In the genomic region with DNA sequence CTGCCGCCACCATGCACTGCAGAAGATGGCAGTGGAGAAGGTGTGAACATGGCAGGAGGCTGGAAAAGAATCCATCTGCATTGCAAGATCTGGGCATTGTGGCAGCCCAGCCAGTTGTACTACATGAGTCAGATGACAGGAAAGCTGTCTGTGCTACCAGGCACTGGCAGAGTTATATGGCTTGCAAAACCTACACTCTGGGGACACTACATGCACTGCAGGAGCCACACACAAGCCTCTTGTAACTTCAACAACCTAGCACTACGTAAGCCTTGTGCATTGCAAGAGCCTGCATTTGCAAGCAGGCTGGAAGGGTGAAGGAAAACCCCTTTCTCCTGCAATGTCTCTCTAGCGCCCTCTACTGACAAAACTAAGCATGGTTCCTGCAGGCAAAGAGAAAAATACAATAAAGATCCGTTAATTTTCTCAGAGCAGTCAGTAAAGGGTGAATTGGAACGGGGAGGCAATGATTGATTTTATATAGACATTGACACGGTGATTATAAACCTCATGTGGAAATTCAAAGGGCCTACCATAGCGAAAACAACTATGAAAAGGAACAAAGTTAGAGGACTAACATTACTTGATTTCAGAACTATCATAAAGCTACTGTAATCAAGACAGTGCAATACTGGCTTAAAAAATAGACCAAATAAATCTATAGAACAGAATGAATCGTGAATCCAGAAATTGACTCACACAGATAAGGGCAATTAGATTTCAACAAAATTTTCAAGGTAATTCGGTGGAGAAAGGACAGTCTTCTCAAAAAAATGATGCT, we compare ENCODE assay signal across 8 cellular contexts. TPM values are rescaled to one million over a fixed set of nuclear protein-coding genes. Genes with fewer than 3 reads are reported as not detected.
A peak's percentile ranks its signal among the peaks of the same experiment; 100 is the strongest.
DNase-seq lines count a peak whose midpoint lies in the region; ATAC-seq, FAIRE-seq and TF ChIP-seq lines count a peak whose summit lies in the region.

No MANE protein-coding gene starts in this region.

- peak; percentile 54 to 66 (median 59) for DNase-seq in CD4-positive, alpha-beta memory T cell
- DNase-seq in NCI-H526 (lab: John Stamatoyannopoulos, UW) = peak; percentile 82 to 91
- peak; percentile 61 for DNase-seq in activated CD4-positive, alpha-beta memory T cell treated with anti-CD3 and anti-CD28 coated beads for 36 hours
- DNase-seq in mucosa of gallbladder (ENCODE audit: low spot score) = peak; percentile 47
- no peak for DNase-seq in thoracic aorta (ENCODE audit: low spot score)

- H3K27me3 ChIP-seq in CD4-positive, alpha-beta memory T cell (ENCODE audit: insufficient read depth, low read length) = no peaks in the 10 kb centered on the region
- no peaks in the 10 kb centered on the region for H3K27me3 ChIP-seq in thoracic aorta (replicated peaks; ENCODE audit: insufficient read depth)

- peaks cover 7 to 14% of the 10 kb centered on the region in 2 donors for H3K27me3 Mint-ChIP-seq in CD4-positive, alpha-beta memory T cell
- peaks cover 8% of the 10 kb centered on the region for H3K27me3 Mint-ChIP-seq in activated CD4-positive, alpha-beta memory T cell treated with anti-CD3 and anti-CD28 coated beads for 36 hours

- no peaks in the 10 kb centered on the region for H3K36me3 Mint-ChIP-seq in CD4-positive, alpha-beta memory T cell
- H3K36me3 Mint-ChIP-seq in activated CD4-positive, alpha-beta memory T cell treated with anti-CD3 and anti-CD28 coated beads for 36 hours = no peaks in the 10 kb centered on the region

- intact Hi-C loops in CD4-positive, alpha-beta memory T cell (cut with micrococcal nuclease) = loop anchor here (1.0 to 5.0 kb wide), 4 partner anchors 119 to 767 kb away; no protein-coding TSS in a partner anchor
- intact Hi-C loops in activated CD4-positive, alpha-beta memory T cell treated with anti-CD3 and anti-CD28 coated beads for 36 hours (cut with micrococcal nuclease) = loop anchor here (5.0 to 10.0 kb wide), 5 partner anchors 119 to 769 kb away; no protein-coding TSS in a partner anchor

- ATAC-seq in GM19043 (IDR thresholded peaks at IDR 0.05; ENCODE audit: low read depth, unreplicated experiment) = peak; percentile 82
- ATAC-seq in HG03175 (IDR thresholded peaks at IDR 0.05; ENCODE audit: unreplicated experiment) = peak; percentile 66
- peak; percentile 84 for ATAC-seq in thoracic aorta (ENCODE audit: insufficient number of reproducible peaks, low FRiP score, low read depth)

- no peaks in the 10 kb centered on the region for H3K36me3 ChIP-seq in CD4-positive, alpha-beta memory T cell (ENCODE audit: insufficient read depth, low read length)
- H3K36me3 ChIP-seq in thoracic aorta = peaks cover under 1% of the 10 kb centered on the region

- no peak overlapping the region for H3K4me3 ChIP-seq in CD4-positive, alpha-beta memory T cell (ENCODE audit: low read length in 2 of 2)
- H3K4me3 ChIP-seq in thoracic aorta = no peak overlapping the region

- CTCF ChIA-PET in CD4-positive, alpha-beta memory T cell (lab: Charles Lee; ENCODE audit: partially characterized antibody) = interaction anchor here (0.8 to 3.0 kb wide), 19 partner anchors 8 to 769 kb away, joined by 3 to 19 read pairs (median 4); no protein-coding TSS in a partner anchor
- CTCF ChIA-PET in activated CD4-positive, alpha-beta memory T cell treated with anti-CD3 and anti-CD28 coated beads for 36 hours (lab: Charles Lee) = interaction anchor here (0.6 to 2.1 kb wide), 21 partner anchors 8 to 903 kb away, joined by 3 to 12 read pairs (median 4); no protein-coding TSS in a partner anchor

- H3K4me1 Mint-ChIP-seq in CD4-positive, alpha-beta memory T cell = peaks cover 9 to 18% (median 15%) of the 10 kb centered on the region in 4 donors
- peaks cover 10% of the 10 kb centered on the region for H3K4me1 Mint-ChIP-seq in activated CD4-positive, alpha-beta memory T cell treated with anti-CD3 and anti-CD28 coated beads for 36 hours (ENCODE audit: low read depth)

- H3K4me3 Mint-ChIP-seq in CD4-positive, alpha-beta memory T cell = no peak overlapping the region
- no peak overlapping the region for H3K4me3 Mint-ChIP-seq in activated CD4-positive, alpha-beta memory T cell treated with anti-CD3 and anti-CD28 coated beads for 36 hours

- no peaks in the 10 kb centered on the region for H3K4me1 ChIP-seq in CD4-positive, alpha-beta memory T cell (ENCODE audit: insufficient read depth, low read length)
- H3K4me1 ChIP-seq in thoracic aorta (ENCODE audit: control insufficient read depth in 1 of 2, low read depth in 2 of 2) = peaks cover 0 to 10% of the 10 kb centered on the region in 2 donors

- peaks cover 0 to 2% (median 0%) of the 10 kb centered on the region in 8 donors for H3K9me3 Mint-ChIP-seq in CD4-positive, alpha-beta memory T cell
- no peaks in the 10 kb centered on the region for H3K9me3 Mint-ChIP-seq in activated CD4-positive, alpha-beta memory T cell treated with anti-CD3 and anti-CD28 coated beads for 36 hours

- no peak overlapping the region for H3K27ac Mint-ChIP-seq in CD4-positive, alpha-beta memory T cell
- H3K27ac Mint-ChIP-seq in activated CD4-positive, alpha-beta memory T cell treated with anti-CD3 and anti-CD28 coated beads for 36 hours = no peak overlapping the region

- POLR2A ChIA-PET in CD4-positive, alpha-beta memory T cell (lab: Charles Lee; ENCODE audit: partially characterized antibody) = no interaction called here
- POLR2A ChIA-PET in activated CD4-positive, alpha-beta memory T cell treated with anti-CD3 and anti-CD28 coated beads for 36 hours (lab: Charles Lee) = no interaction called here

- no peak overlapping the region for H3K27ac ChIP-seq in CD4-positive, alpha-beta memory T cell (ENCODE audit: low read depth, low read length)
- H3K27ac ChIP-seq in thoracic aorta = no peak overlapping the region

- no peaks in the 10 kb centered on the region for H3K9me3 ChIP-seq in CD4-positive, alpha-beta memory T cell (ENCODE audit: control insufficient read depth in 1 of 2, low read length in 2 of 2)
- H3K9me3 ChIP-seq in thoracic aorta = no peaks in the 10 kb centered on the region

- FAIRE-seq in endometrium (lab: Jason Lieb, UNC) = peak; percentile 29

- peak; percentile 91 for TF ChIP-seq CTCF in thoracic aorta (IDR thresholded peaks at IDR 0.05)

RNA-seq across cellular contexts. Expression of gene DYNLT5, which starts 26.2 kb away (rescaled TPM):
- not detected for total RNA-seq in CD4-positive, alpha-beta memory T cell
- polyA plus RNA-seq in CD4-positive, alpha-beta memory T cell = not detected
- not detected for total RNA-seq in activated CD4-positive, alpha-beta memory T cell treated with anti-CD3 and anti-CD28 coated beads for 36 hours
- 0.32 TPM for total RNA-seq in mucosa of gallbladder
- 1 to 10 TPM; 2.7 to 2.8 TPM for total RNA-seq in thoracic aorta
